30 cellular contexts compared by ENCODE assay signal in the genomic region with DNA sequence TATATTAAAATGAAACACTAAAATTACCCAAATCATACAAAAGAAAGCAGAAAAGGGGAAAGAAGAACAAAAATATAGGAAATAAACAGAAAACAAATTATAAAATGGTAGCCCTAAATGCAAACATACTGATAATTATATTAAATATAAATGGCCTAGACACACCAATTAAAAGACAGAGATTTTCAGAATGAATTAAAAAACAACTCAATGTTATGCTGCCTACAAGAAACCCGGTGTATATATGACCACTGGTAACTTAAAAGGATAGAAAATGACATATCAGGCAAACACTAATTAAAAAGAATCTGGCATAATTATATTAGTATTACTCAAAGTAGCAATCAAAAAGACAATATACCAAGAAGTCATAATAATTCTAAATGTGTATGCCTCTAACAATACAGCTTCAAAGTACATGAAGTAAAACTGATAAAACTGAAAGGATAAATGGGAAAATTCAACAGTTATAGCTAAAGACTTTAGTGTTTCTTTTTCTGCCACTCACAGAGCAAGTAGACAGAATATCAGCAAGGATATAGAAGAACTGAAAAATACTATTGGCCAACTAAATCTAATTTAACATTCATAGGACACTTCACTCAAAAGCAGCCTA. TPM values are rescaled to one million over a fixed set of nuclear protein-coding genes. Genes with fewer than 3 reads are reported as not detected.
"Had no signal": no experiment of that assay in that cellular context is flagged by ENCODE, and none has a peak within 500 bp of the region (broad histone marks: within the 10 kb centered on the region; RNA-seq: fewer than 3 reads in every experiment).

No MANE protein-coding gene starts in this region.

- H3K4me3 Mint-ChIP-seq: activated CD4-positive, alpha-beta T cell treated with anti-CD3 and anti-CD28 coated beads for 36 hours; activated CD4-positive, alpha-beta T cell treated with anti-CD3 and anti-CD28 coated beads, Interleukin-2, amount 10 ng/mL, durations not matched to agents 7 days and 5 days; activated naive CD4-positive, alpha-beta T cell treated with anti-CD3 and anti-CD28 coated beads for 36 hours; activated T-cell treated with anti-CD3 and anti-CD28 coated beads, Interleukin-2, amount 50 U/mL, for 4 hours; activated T-helper 1 cell treated with anti-CD3 and anti-CD28 coated beads, Interleukin-12 subunit alpha, Interleukin-12 subunit beta, Interleukin-2, Interleukin-4 antibody, amounts not matched to agents 30 ng/mL and 10 ng/mL and 1 ng/mL, durations not matched to agents 14 hours and 24 hours and 36 hours; brain; T-helper 1 cell treated with Interleukin-12 subunit alpha and Interleukin-12 subunit beta and Interleukin-4 antibody, amounts not matched to agents 30 μg/mL and 1 μg/mL, for 36 hours; T-helper 2 cell treated with Interferon-gamma antibody and Interleukin-4, amounts not matched to agents 5 μg/mL and 100 μg/mL, for 36 hours had no signal

- ATAC-seq: activated CD4-positive, alpha-beta T cell treated with anti-CD3 and anti-CD28 coated beads for 36 hours; activated CD4-positive, CD25-positive, alpha-beta regulatory T cell treated with anti-CD3 and anti-CD28 coated beads, Interleukin-2, amount 50 U/mL, for 24 hours; activated naive CD4-positive, alpha-beta T cell treated with anti-CD3 and anti-CD28 coated beads, Interleukin-2, amount 50 U/mL, for 72 hours; activated T-cell treated with anti-CD3 and anti-CD28 coated beads, Interleukin-2, amount 50 U/mL, for 4 hours had no signal

- H3K27ac Mint-ChIP-seq: activated CD4-positive, alpha-beta T cell treated with anti-CD3 and anti-CD28 coated beads for 36 hours; activated CD4-positive, alpha-beta T cell treated with anti-CD3 and anti-CD28 coated beads, Interleukin-2, amount 10 ng/mL, durations not matched to agents 7 days and 5 days; activated naive CD4-positive, alpha-beta T cell treated with anti-CD3 and anti-CD28 coated beads for 36 hours; activated naive CD4-positive, alpha-beta T cell treated with anti-CD3 and anti-CD28 coated beads, Interleukin-2, amount 50 U/mL, for 72 hours; activated T-helper 1 cell treated with anti-CD3 and anti-CD28 coated beads, Interleukin-12 subunit alpha, Interleukin-12 subunit beta, Interleukin-2, Interleukin-4 antibody, amounts not matched to agents 30 ng/mL and 10 ng/mL and 1 ng/mL, durations not matched to agents 14 hours and 24 hours and 36 hours; brain; T-helper 1 cell treated with Interleukin-12 subunit alpha and Interleukin-12 subunit beta and Interleukin-4 antibody, amounts not matched to agents 30 μg/mL and 1 μg/mL, for 36 hours; T-helper 2 cell treated with Interferon-gamma antibody and Interleukin-4, amounts not matched to agents 5 μg/mL and 100 μg/mL, for 36 hours had no signal

- DNase-seq: activated CD4-positive, alpha-beta T cell treated with anti-CD3 and anti-CD28 coated beads for 36 hours; activated CD4-positive, alpha-beta T cell treated with anti-CD3 and anti-CD28 coated beads, Interleukin-2, amount 10 ng/mL, durations not matched to agents 7 days and 5 days; activated CD4-positive, alpha-beta T cell treated with anti-CD3 and anti-CD28 coated beads, Interleukin-2, amount 50 U/mL, for 48 hours; activated CD8-positive, alpha-beta memory T cell treated with anti-CD3 and anti-CD28 coated beads, Interleukin-2, amount 50 U/mL, for 4 hours; activated gamma-delta T cell treated with Interleukin-2 at 50 U/mL for 16 hours; activated naive CD4-positive, alpha-beta T cell treated with anti-CD3 and anti-CD28 coated beads for 36 hours; activated T-cell treated with anti-CD3 and anti-CD28 coated beads for 4 hours; activated T-cell treated with anti-CD3 and anti-CD28 coated beads, Interleukin-2, amount 50 U/mL, for 4 hours; anterior cingulate cortex; caudate nucleus; cerebellar nuclear complex; MM.1S; MV-4-11; NCI-H1092; NCI-H1436 treated with DMSO at 0.1 percent for 48 hours; NCI-H1694 treated with DMSO at 0.1 percent for 48 hours; NCI-H2029; NCI-H2171; NCI-H510A; NCI-H526; NCI-H748 treated with DMSO at 0.1 percent for 48 hours; OCI-M1; Right ventricle myocardium superior had no signal

- H3K4me1 Mint-ChIP-seq: activated CD4-positive, alpha-beta T cell treated with anti-CD3 and anti-CD28 coated beads for 36 hours; activated CD4-positive, alpha-beta T cell treated with anti-CD3 and anti-CD28 coated beads, Interleukin-2, amount 10 ng/mL, durations not matched to agents 7 days and 5 days had no signal

RNA-seq across cellular contexts. Expression of a gene that starts 7.5 kb away (rescaled TPM):
- total RNA-seq: activated CD4-positive, alpha-beta T cell treated with anti-CD3 and anti-CD28 coated beads for 36 hours; activated CD4-positive, alpha-beta T cell treated with anti-CD3 and anti-CD28 coated beads, Interleukin-2, amount 10 ng/mL, durations not matched to agents 7 days and 5 days; activated naive CD4-positive, alpha-beta T cell treated with anti-CD3 and anti-CD28 coated beads for 36 hours; activated naive CD4-positive, alpha-beta T cell treated with anti-CD3 and anti-CD28 coated beads, Interleukin-2, amount 50 U/mL, for 72 hours; activated T-helper 1 cell treated with anti-CD3 and anti-CD28 coated beads, Interleukin-12 subunit alpha, Interleukin-12 subunit beta, Interleukin-2, Interleukin-4 antibody, amounts not matched to agents 30 ng/mL and 10 ng/mL and 1 ng/mL, durations not matched to agents 14 hours and 24 hours and 36 hours; LHCN-M2 had no signal
